8 cellular contexts compared by ENCODE assay signal in the genomic region with DNA sequence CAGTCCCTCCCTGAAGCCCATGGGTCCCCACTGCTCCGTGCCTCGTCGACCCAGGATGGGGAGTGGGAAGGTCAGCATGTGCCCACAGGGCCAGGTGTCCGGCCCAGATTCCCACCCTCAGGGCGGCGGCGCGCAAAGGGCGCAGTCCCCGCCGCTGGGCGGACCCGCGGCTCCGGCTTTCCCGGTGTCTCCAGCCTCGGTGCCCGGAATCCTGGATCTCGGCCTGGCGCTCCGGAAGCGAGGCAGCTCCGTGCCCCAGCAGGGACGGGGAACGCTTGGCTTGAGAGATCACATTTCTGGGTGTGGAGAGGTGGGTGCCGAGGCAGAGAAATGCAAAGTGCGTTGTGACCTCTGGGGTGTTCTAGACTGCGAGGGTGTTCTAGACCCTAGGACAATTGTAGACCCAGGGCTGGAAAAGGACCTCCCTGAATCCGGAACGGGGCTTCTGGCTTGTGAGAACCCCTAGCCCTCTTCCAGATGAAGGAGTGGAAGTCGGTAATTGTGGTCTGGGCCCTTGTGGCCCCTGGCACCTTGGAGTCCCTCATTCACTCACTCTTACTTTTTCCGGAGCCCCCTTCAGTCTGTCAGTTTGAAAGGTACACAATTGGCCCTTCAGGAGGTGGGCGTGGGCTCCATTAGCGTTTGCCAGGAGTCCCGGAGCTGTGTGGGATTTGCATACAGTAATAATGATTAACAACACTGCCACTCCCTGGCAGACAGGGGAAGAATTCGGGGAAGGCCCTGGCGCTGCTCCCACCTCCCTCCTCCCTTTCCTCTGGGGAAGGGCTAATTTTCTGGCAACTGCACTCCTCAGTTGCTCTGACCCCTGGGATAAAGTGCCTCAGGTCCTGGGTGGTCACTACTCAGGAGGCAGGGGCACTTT. TPM values are rescaled to one million over a fixed set of nuclear protein-coding genes. Genes with fewer than 3 reads are reported as not detected.
DNase-seq lines count a peak whose midpoint lies in the region; ATAC-seq, FAIRE-seq and TF ChIP-seq lines count a peak whose summit lies in the region.

No MANE protein-coding gene starts in this region.

- CTCF ChIA-PET in HCT116 (lab: Charles Lee) = interaction anchor here (0.9 to 1.2 kb wide), 2 partner anchors 201 to 495 kb away, joined by 3 read pairs; no protein-coding TSS in a partner anchor

- no peak for FAIRE-seq in kidney (lab: Jason Lieb, UNC)

- H3K79me2 ChIP-seq in HCT116 (ENCODE audit: insufficient read depth, low read length) = no peaks in the 10 kb centered on the region
- H3K79me2 ChIP-seq in smooth muscle cell (ENCODE audit: low read depth) = no peaks in the 10 kb centered on the region

- H2AFZ ChIP-seq in HCT116 (ENCODE audit: low read depth, low read length, poor library complexity, severe bottlenecking) (peak overlapping the region; percentile 62), smooth muscle cell (ENCODE audit: low read depth) (no peak overlapping the region)

- H3F3A ChIP-seq in smooth muscle cell (ENCODE audit: low read depth) = no peaks in the 10 kb centered on the region

- ATAC-seq in HCT116 (peak; percentile 84), HG03442 (IDR thresholded peaks at IDR 0.05; ENCODE audit: unreplicated experiment) (no peak)

- TF ChIP-seq POLR2A in HCT116 (IDR thresholded peaks at IDR 0.05; ENCODE audit: borderline replicate concordance, extremely low read depth, insufficient read depth, insufficient read length) = no peak

- peak; percentile 61 for TF ChIP-seq RAD21 in HCT116 (IDR thresholded peaks at IDR 0.05; ENCODE audit: low read depth)

- intact Hi-C loops in HCT116 (cut with micrococcal nuclease) (loop anchor here (5.0 kb wide), 1 partner anchor 509 kb away; no protein-coding TSS in a partner anchor), kidney (cut with DNase I) (no loop called here)

- H3K9ac ChIP-seq in HCT116 (ENCODE audit: low read length) (no peak overlapping the region), kidney (ENCODE audit: low read length in 2 of 2) (peak overlapping the region in 1 of 2 donors; percentile 22), smooth muscle cell (ENCODE audit: low read depth) (no peak overlapping the region)

- RAD21 ChIA-PET in HCT116 (lab: Charles Lee; ENCODE audit: low non-redundant PET in 1 of 2, low total read pairs in 2 of 2, uncharacterized antibody in 2 of 2, unreplicated experiment in 2 of 2) = no interaction called here

- peak overlapping the region; percentile 73 for H3K4me2 ChIP-seq in HCT116 (ENCODE audit: low read length)
- peak overlapping the region; percentile 99 for H3K4me2 ChIP-seq in smooth muscle cell

- BruUV-seq in HCT116 (replicated peaks; lab: Mats Ljungman, UMichigan) = no TSS peak

- no peaks in the 10 kb centered on the region for H3K36me3 ChIP-seq in HCT116 (ENCODE audit: control insufficient read depth in 1 of 2, insufficient read depth in 2 of 2, low read length in 2 of 2)
- H3K36me3 ChIP-seq in kidney (ENCODE audit: control insufficient read depth in 1 of 2, insufficient read depth in 2 of 2, low read length in 2 of 2) = no peaks in the 10 kb centered on the region
- no peaks in the 10 kb centered on the region for H3K36me3 ChIP-seq in smooth muscle cell (ENCODE audit: low read depth)

- no peak overlapping the region for H3K27ac ChIP-seq in HCT116 (ENCODE audit: low read depth, low read length)
- no peak overlapping the region for H3K27ac ChIP-seq in kidney (ENCODE audit: low read depth in 2 of 2, low read length in 2 of 2)
- H3K27ac ChIP-seq in smooth muscle cell (ENCODE audit: low read depth) = no peak overlapping the region

- H4K20me1 ChIP-seq in HCT116 (ENCODE audit: insufficient read depth) = no peaks in the 10 kb centered on the region
- H4K20me1 ChIP-seq in smooth muscle cell (ENCODE audit: low read depth) = no peaks in the 10 kb centered on the region

- H3K4me1 ChIP-seq in HCT116 (ENCODE audit: control insufficient read depth in 1 of 2, insufficient read depth in 2 of 2, low read length in 2 of 2) (peaks cover 9 to 20% of the 10 kb centered on the region in 2 experiments; a peak in 3 of 4 replicates), kidney (ENCODE audit: control insufficient read depth in 1 of 2, insufficient read depth in 1 of 2, low read depth in 1 of 2, low read length in 2 of 2) (peaks cover 7 to 12% of the 10 kb centered on the region in 2 donors), smooth muscle cell (ENCODE audit: low read depth) (peaks cover 25% of the 10 kb centered on the region)

- peak; percentile 71 for DNase-seq in AG20443 (ENCODE audit: low spot score)
- DNase-seq in HCT116 (ENCODE audit: low read depth, low spot score) = peak; percentile 54
- DNase-seq in NCI-H524 treated with DMSO at 0.1 percent for 48 hours (lab: John Stamatoyannopoulos, UW) = peak; percentile 53
- peak; percentile 87 for DNase-seq in cerebellar cortex (ENCODE audit: low spot score)
- peak; percentile 90 for DNase-seq in kidney
- DNase-seq in smooth muscle cell (lab: John Stamatoyannopoulos, UW; ENCODE audit: unreplicated experiment) = no peak
- DNase-seq in GM13977 (ENCODE audit: low spot score) = no peak

- TF ChIP-seq CTCF in HCT116 (IDR thresholded peaks at IDR 0.05 in 2 of 3, conservative IDR thresholded peaks at IDR 0.05 in 1 of 3; ENCODE audit: borderline replicate concordance in 1 of 3, insufficient read depth in 1 of 3, low read depth in 2 of 3, low read length in 2 of 3) (peak; percentile 34 to 57 (median 49); a peak in 5 of 6 replicates), kidney (IDR thresholded peaks at IDR 0.05; ENCODE audit: borderline replicate concordance, extremely low read depth, insufficient read depth) (peak; percentile 38), smooth muscle cell (IDR thresholded peaks at IDR 0.05; ENCODE audit: borderline replicate concordance, insufficient read depth, poor library complexity, severe bottlenecking) (no peak), GM13977 (IDR thresholded peaks at IDR 0.05; ENCODE audit: extremely low read depth, insufficient read depth, missing control alignments) (no peak)

- WGBS in smooth muscle cell (ENCODE audit: low lambda C conversion rate) = 5% methylated on average over 37 of the region's 37 CpGs

- H3K4me3 ChIP-seq in HCT116 (replicated peaks in 1 of 2; ENCODE audit: low read depth in 1 of 2, low read length in 2 of 2) = peak overlapping the region; percentile 31 to 60
- peak overlapping the region; percentile 29 to 55 for H3K4me3 ChIP-seq in kidney (ENCODE audit: low read length in 2 of 2)
- H3K4me3 ChIP-seq in smooth muscle cell = peak overlapping the region; percentile 66

- H3K9me3 ChIP-seq in HCT116 (ENCODE audit: control insufficient read depth in 1 of 2, insufficient read depth in 1 of 2, low read depth in 1 of 2, low read length in 2 of 2) (no peaks in the 10 kb centered on the region), kidney (ENCODE audit: control insufficient read depth in 1 of 2, low read length in 2 of 2) (no peaks in the 10 kb centered on the region), smooth muscle cell (replicated peaks; ENCODE audit: low read depth) (no peaks in the 10 kb centered on the region)

- in situ Hi-C loops in GM13977 (cut with MboI; ENCODE audit: low pct_unique_long_range_greater_than_20kb, low sequenced_read_pairs, unreplicated experiment) = no loop called here

- H3K27me3 ChIP-seq in HCT116 (ENCODE audit: insufficient read depth, low read length) (peaks cover 23% of the 10 kb centered on the region; the same call in 1 of the 2 replicates), smooth muscle cell (ENCODE audit: low read depth) (peaks cover 42% of the 10 kb centered on the region)

- H3K9me2 ChIP-seq in HCT116 (ENCODE audit: insufficient read depth) = no peaks in the 10 kb centered on the region

- POLR2A ChIA-PET in HCT116 (lab: Charles Lee) = no interaction called here

TF ChIP-seq in HCT116, 20 proteins besides CTCF, POLR2A, EP300 and RAD21:
- no peak for TF ChIP-seq ZNF274 (IDR thresholded peaks at IDR 0.05; ENCODE audit: low read depth, low read length)
- no peak for TF ChIP-seq TCF7L2 (IDR thresholded peaks at IDR 0.05; ENCODE audit: borderline replicate concordance, extremely low read depth, insufficient read depth, insufficient read length)
- TF ChIP-seq SIN3A (IDR thresholded peaks at IDR 0.05; ENCODE audit: low read depth) = no peak
- TF ChIP-seq EGR1 (IDR thresholded peaks at IDR 0.05; ENCODE audit: low read depth) = 0 out of 2 replicates have a peak, but pooled peaks have one; percentile 23

RNA-seq across cellular contexts. Expression of a gene that starts 1.7 kb away (rescaled TPM):
- total RNA-seq in HCT116 (2021; ENCODE audit: unreplicated experiment) = 0.44 TPM
- 0.20 and 0.36 TPM in 2 replicates for polyA plus RNA-seq in HCT116 (2012)
- 12.6 TPM for total RNA-seq in kidney
- polyA plus RNA-seq in kidney (ENCODE audit: insufficient read depth, low read depth, low replicate concordance) = 1.2 TPM
- total RNA-seq in smooth muscle cell = 2.2 and 3.6 TPM in 2 replicates
- 0.84 and 0.97 TPM in 2 replicates for polyA plus RNA-seq in smooth muscle cell

Comparison
In these comparisons a context has a peak if more than half of its experiments do, and no peak if none do; other contexts are left out.
1. DNase-seq: peak in AG20443 (single experiment), HCT116 (single experiment), NCI-H524 treated with DMSO at 0.1 percent for 48 hours (single experiment), cerebellar cortex (single experiment) and kidney (single experiment); none in smooth muscle cell (single experiment) and GM13977 (single experiment).
2. CTCF ChIP-seq: peak in HCT116 (3 of 3) and kidney (single experiment); none in smooth muscle cell (single experiment) and GM13977 (single experiment).
3. Peak in every context shown above with its lines, with median percentiles within 50 percentile points of each other: H3K4me3 ChIP-seq.